16 cellular contexts compared by ENCODE assay signal in genomic region chr4:109872950-109873656, GRCh38. TPM values are rescaled to one million over a fixed set of nuclear protein-coding genes. Genes with fewer than 3 reads are reported as not detected.
A peak's percentile ranks its signal among the peaks of the same experiment; 100 is the strongest.
DNase-seq lines count a peak whose midpoint lies in the region; FAIRE-seq and TF ChIP-seq lines count a peak whose summit lies in the region.
"Had no signal": no experiment of that assay in that cellular context is flagged by ENCODE, and none has a peak within 500 bp of the region (broad histone marks: within the 10 kb centered on the region; RNA-seq: fewer than 3 reads in every experiment).

No MANE protein-coding gene starts in this region.

- H4K20me1 ChIP-seq in GM23248 (ENCODE audit: insufficient read depth) (no peaks in the 10 kb centered on the region; the same call in 1 of the 2 replicates), keratinocyte (ENCODE audit: control insufficient read depth, extremely low read depth, insufficient read depth, low read length) (no peaks in the 10 kb centered on the region)

- no peaks in the 10 kb centered on the region for H3F3A ChIP-seq in GM23248 (ENCODE audit: insufficient read depth)

- dilution Hi-C loops in keratinocyte (cut with MboI; ENCODE audit: extremely low pct_ligation_motif_present, low sequenced_read_pairs), result no loop called here

- H3K79me2 ChIP-seq in GM23248 (ENCODE audit: insufficient read depth) (no peaks in the 10 kb centered on the region), keratinocyte (ENCODE audit: control insufficient read depth, insufficient read depth, low read length) (no peaks in the 10 kb centered on the region)

- no peak for DNase-seq in GM23248
- peak; percentile 47 for DNase-seq in WERI-Rb-1
- no peak for DNase-seq in keratinocyte (ENCODE audit: low read depth, low spot score)
- no peak for DNase-seq in GM12891 (ENCODE audit: insufficient read length, low spot score)
- no peak for DNase-seq in SK-N-DZ (ENCODE audit: low spot score)
- no peak for DNase-seq in GM20000 (ENCODE audit: low spot score)
- DNase-seq in glomerular visceral epithelial cell (ENCODE audit: extremely low spot score), result no peak
- DNase-seq: DMS53, GF-D8, GOT3 had no signal

- peak overlapping the region; percentile 49 for H2AFZ ChIP-seq in GM23248
- no peak overlapping the region for H2AFZ ChIP-seq in keratinocyte (ENCODE audit: control insufficient read depth, low read length)

- H3K9me3 ChIP-seq in GM23248 (ENCODE audit: low read depth), result no peaks in the 10 kb centered on the region
- no peaks in the 10 kb centered on the region for H3K9me3 ChIP-seq in WERI-Rb-1 (ENCODE audit: severe bottlenecking)
- no peaks in the 10 kb centered on the region for H3K9me3 ChIP-seq in keratinocyte (ENCODE audit: control insufficient read depth, low read depth, low read length)
- H3K9me3 ChIP-seq: A549, HAP-1 had no signal

- no peaks in the 10 kb centered on the region for H3K27me3 ChIP-seq in GM23248 (replicated peaks; ENCODE audit: insufficient read depth)
- H3K27me3 ChIP-seq in WERI-Rb-1 (ENCODE audit: insufficient read depth, low read depth, severe bottlenecking), result no peaks in the 10 kb centered on the region
- no peaks in the 10 kb centered on the region for H3K27me3 ChIP-seq in keratinocyte (ENCODE audit: control insufficient read depth, extremely low read depth, insufficient read depth, low read length)

- H3K4me1 ChIP-seq in GM23248 (ENCODE audit: insufficient read depth) (no peaks in the 10 kb centered on the region), keratinocyte (ENCODE audit: control insufficient read depth, extremely low read depth, insufficient read depth, low read length) (peaks cover 16% of the 10 kb centered on the region)
- H3K4me1 ChIP-seq: A549, HAP-1 had no signal

- no peak overlapping the region for H3K4me2 ChIP-seq in GM23248 (ENCODE audit: unreplicated experiment)
- no peak overlapping the region for H3K4me2 ChIP-seq in keratinocyte (ENCODE audit: control insufficient read depth, extremely low read depth, insufficient read depth, low read depth, low read length)
- H3K4me2 ChIP-seq: A549 had no signal

- TF ChIP-seq CTCF in C4-2B (conservative IDR thresholded peaks at IDR 0.05) (no peak), WERI-Rb-1 (IDR thresholded peaks at IDR 0.05; ENCODE audit: low read depth, low read length) (no peak), keratinocyte (optimal IDR thresholded peaks at IDR 0.05 in 1 of 3, IDR thresholded peaks at IDR 0.05 in 1 of 3, conservative IDR thresholded peaks at IDR 0.05 in 1 of 3; ENCODE audit: extremely low read depth in 1 of 3, insufficient read depth in 2 of 3, low read length in 3 of 3) (no peak), GM20000 (IDR thresholded peaks at IDR 0.05; ENCODE audit: extremely low read depth, missing control alignments) (no peak)

- WGBS in GM23248 (ENCODE audit: low coverage in 1 of 2, low lambda C conversion rate in 2 of 2, missing lambda C conversion rate in 2 of 2), 2 experiments, result 78 to 87% methylated on average over 6 of the region's 6 CpGs

- H3K9ac ChIP-seq in GM23248 (no peak overlapping the region), keratinocyte (ENCODE audit: control insufficient read depth, extremely low read depth, insufficient read depth, low read length) (no peak overlapping the region)

- no peaks in the 10 kb centered on the region for H3K9me1 ChIP-seq in keratinocyte (ENCODE audit: control insufficient read depth, extremely low read depth, insufficient read depth, low read length)

- no peak for FAIRE-seq in keratinocyte (lab: Jason Lieb, UNC)
- FAIRE-seq in GM12891 (lab: Jason Lieb, UNC), result no peak
- FAIRE-seq: A549 had no signal

- in situ Hi-C loops in GM23248 (cut with MboI), result no loop called here

- H3K27ac ChIP-seq in C4-2B, result peak overlapping the region; percentile 92
- no peak overlapping the region for H3K27ac ChIP-seq in GM23248
- H3K27ac ChIP-seq in WERI-Rb-1, result no peak overlapping the region
- H3K27ac ChIP-seq in keratinocyte (ENCODE audit: control insufficient read depth, insufficient read depth, low read length), result peak overlapping the region; percentile 10
- H3K27ac ChIP-seq: A549 had no signal

- H3K4me3 ChIP-seq in GM23248 (no peak overlapping the region), WERI-Rb-1 (ENCODE audit: low read depth, low read length) (no peak overlapping the region), keratinocyte (ENCODE audit: control insufficient read depth in 2 of 3, extremely low read depth in 1 of 3, insufficient read depth in 2 of 3, low read depth in 1 of 3, low read length in 3 of 3) (no peak overlapping the region)
- H3K4me3 ChIP-seq: A549, HAP-1 had no signal

- no peak for TF ChIP-seq POLR2A in GM12891 (IDR thresholded peaks at IDR 0.05; ENCODE audit: low read depth, low read length)

- no peaks in the 10 kb centered on the region for H3K36me3 ChIP-seq in GM23248 (ENCODE audit: low read depth)
- no peaks in the 10 kb centered on the region; the same call in 1 of the 2 replicates for H3K36me3 ChIP-seq in WERI-Rb-1
- no peaks in the 10 kb centered on the region for H3K36me3 ChIP-seq in keratinocyte (ENCODE audit: control insufficient read depth in 2 of 2, extremely low read depth in 1 of 2, insufficient read depth in 2 of 2, low read length in 2 of 2)
- H3K36me3 ChIP-seq: HAP-1 had no signal

- no peaks in the 10 kb centered on the region for H3K9me2 ChIP-seq in GM23248 (ENCODE audit: insufficient read depth)

TF ChIP-seq in GM12891, 5 proteins besides CTCF, POLR2A, EP300 and RAD21:
- TF ChIP-seq POU2F2 (IDR thresholded peaks at IDR 0.05; ENCODE audit: low read depth, low read length) (no peak), POLR2AphosphoS5 (IDR thresholded peaks at IDR 0.05; ENCODE audit: low read depth, low read length) (no peak)
TF ChIP-seq in GM12891: peak in this region for 0.

RNA-seq across cellular contexts. Expression of gene LRIT3, which starts 25.2 kb away (rescaled TPM):
- 0.11 TPM in 1 of 2 replicates, not detected in the other for total RNA-seq in GM23248 (2014; rRNA removed; shearing (Covaris generic))
- not detected in 2 replicates for polyA plus RNA-seq in GM23248 (2016; fragmentation: Nextera tagmentation; extraction: Ambion mirVana)
- polyA plus RNA-seq in keratinocyte, result 0.05 to 0.12 TPM (median 0.09 TPM) in 3 replicates
- polyA plus RNA-seq in keratinocyte (2011; ENCODE audit: low read depth), result 0.30 TPM
- not detected in 2 replicates for polyA plus RNA-seq in keratinocyte (2011; cell fraction: cytosol; rRNA removed)
- polyA plus RNA-seq in keratinocyte (2011; cell fraction: nucleus; rRNA removed), result 0.41 and 0.51 TPM in 2 replicates
- 0.47 TPM in 1 of 2 replicates, not detected in the other for polyA plus RNA-seq in keratinocyte (2012; ENCODE audit: low replicate concordance)
- polyA minus RNA-seq in keratinocyte, result 0.10 TPM in 2 of 3 replicates, not detected in the other
- polyA minus RNA-seq in keratinocyte (2011; cell fraction: cytosol; rRNA and poly(A)+ RNA removed), result not detected
- polyA minus RNA-seq in keratinocyte (2011; cell fraction: nucleus; rRNA and poly(A)+ RNA removed), result 0.23 TPM in 1 of 2 replicates, not detected in the other
- 0.06 TPM for polyA plus RNA-seq in GM12891 (2012; ENCODE audit: low read depth, missing spikeins)
- polyA plus RNA-seq in SK-N-DZ (2014; cell fraction: cytosol; rRNA removed), result not detected in 2 replicates
- 0.07 and 0.66 TPM in 2 replicates for polyA plus RNA-seq in SK-N-DZ (2014; cell fraction: nucleus; rRNA removed)
- total RNA-seq: HT-29, IMR-90 had no signal
- polyA plus RNA-seq: AG04450 had no signal

RNA-seq across cellular contexts. Expression of gene EGF, which starts 39.6 kb away (rescaled TPM):
- total RNA-seq in GM23248 (2014; rRNA removed; shearing (Covaris generic)), result 0.13 and 0.43 TPM in 2 replicates
- polyA plus RNA-seq in GM23248 (2016; fragmentation: Nextera tagmentation; extraction: Ambion mirVana) (not detected in 2 replicates), keratinocyte (0.58 to 1.3 TPM (median 0.97 TPM) in 3 replicates)
- 0.15 TPM for polyA plus RNA-seq in keratinocyte (2011; ENCODE audit: low read depth)
- polyA plus RNA-seq in keratinocyte (2011; cell fraction: cytosol; rRNA removed), result 0.81 and 1.1 TPM in 2 replicates
- polyA plus RNA-seq in keratinocyte (2011; cell fraction: nucleus; rRNA removed), result 2.7 and 4.3 TPM in 2 replicates
- 0.45 and 0.83 TPM in 2 replicates for polyA plus RNA-seq in keratinocyte (2012; ENCODE audit: low replicate concordance)
- polyA minus RNA-seq in keratinocyte, result 0.33 to 0.74 TPM (median 0.46 TPM) in 3 replicates
- not detected for polyA minus RNA-seq in keratinocyte (2011; cell fraction: cytosol; rRNA and poly(A)+ RNA removed)
- 1.4 and 2.1 TPM in 2 replicates for polyA minus RNA-seq in keratinocyte (2011; cell fraction: nucleus; rRNA and poly(A)+ RNA removed)
- polyA plus RNA-seq in GM12891 (2012; ENCODE audit: low read depth, missing spikeins), result 0.05 TPM
- not detected in 2 replicates for polyA plus RNA-seq in SK-N-DZ (2014; cell fraction: cytosol; rRNA removed)
- not detected in 2 replicates for polyA plus RNA-seq in SK-N-DZ (2014; cell fraction: nucleus; rRNA removed)

RNA-seq across cellular contexts. Expression of gene RRH, which starts 45.3 kb away (rescaled TPM):
- total RNA-seq in GM23248 (2014; rRNA removed; shearing (Covaris generic)), result 0.13 TPM in 1 of 2 replicates, not detected in the other
- polyA plus RNA-seq in GM23248 (2016; fragmentation: Nextera tagmentation; extraction: Ambion mirVana) (not detected in 2 replicates), keratinocyte (0.09 to 0.20 TPM (median 0.15 TPM) in 3 replicates)
- polyA plus RNA-seq in keratinocyte (2011; ENCODE audit: low read depth), result not detected
- 0.06 TPM in 1 of 2 replicates, not detected in the other for polyA plus RNA-seq in keratinocyte (2011; cell fraction: cytosol; rRNA removed)
- polyA plus RNA-seq in keratinocyte (2011; cell fraction: nucleus; rRNA removed), result 0.40 and 0.52 TPM in 2 replicates
- polyA plus RNA-seq in keratinocyte (2012; ENCODE audit: low replicate concordance), result 0.17 TPM in 1 of 2 replicates, not detected in the other
- 0.56 to 0.64 TPM (median 0.56 TPM) in 3 replicates for polyA minus RNA-seq in keratinocyte
- not detected for polyA minus RNA-seq in keratinocyte (2011; cell fraction: cytosol; rRNA and poly(A)+ RNA removed)
- polyA minus RNA-seq in keratinocyte (2011; cell fraction: nucleus; rRNA and poly(A)+ RNA removed), result 0.39 TPM in 1 of 2 replicates, not detected in the other
- not detected for polyA plus RNA-seq in GM12891 (2012; ENCODE audit: low read depth, missing spikeins)
- not detected in 2 replicates for polyA plus RNA-seq in SK-N-DZ (2014; cell fraction: cytosol; rRNA removed)
- 0.16 TPM in 1 of 2 replicates, not detected in the other for polyA plus RNA-seq in SK-N-DZ (2014; cell fraction: nucleus; rRNA removed)
- total RNA-seq: HT-29, IMR-90 had no signal

RNA-seq across cellular contexts. Expression of gene GAR1, which starts 57.5 kb away (rescaled TPM):
- 5.9 and 8.5 TPM in 2 replicates for total RNA-seq in GM23248 (2014; rRNA removed; shearing (Covaris generic))
- polyA plus RNA-seq in GM23248 (2016; fragmentation: Nextera tagmentation; extraction: Ambion mirVana) (42.3 and 42.7 TPM in 2 replicates), keratinocyte (14.8 to 31.9 TPM (median 24.2 TPM) in 3 replicates)
- 5.8 TPM for polyA plus RNA-seq in keratinocyte (2011; ENCODE audit: low read depth)
- 18.6 and 27.1 TPM in 2 replicates for polyA plus RNA-seq in keratinocyte (2011; cell fraction: cytosol; rRNA removed)
- polyA plus RNA-seq in keratinocyte (2011; cell fraction: nucleus; rRNA removed), result 14.5 and 24.8 TPM in 2 replicates
- polyA plus RNA-seq in keratinocyte (2012; ENCODE audit: low replicate concordance), result 35.3 and 47.6 TPM in 2 replicates
- polyA minus RNA-seq in keratinocyte, result 0.66 to 3.0 TPM (median 2.2 TPM) in 3 replicates
- polyA minus RNA-seq in keratinocyte (2011; cell fraction: cytosol; rRNA and poly(A)+ RNA removed), result 4.8 TPM
- polyA minus RNA-seq in keratinocyte (2011; cell fraction: nucleus; rRNA and poly(A)+ RNA removed), result 1.6 and 3.3 TPM in 2 replicates
- 44.5 TPM for polyA plus RNA-seq in GM12891 (2012; ENCODE audit: low read depth, missing spikeins)
- polyA plus RNA-seq in SK-N-DZ (2014; cell fraction: cytosol; rRNA removed), result 8.8 and 16.0 TPM in 2 replicates
- 7.9 and 10.2 TPM in 2 replicates for polyA plus RNA-seq in SK-N-DZ (2014; cell fraction: nucleus; rRNA removed)

Comparison
In these comparisons a context has a peak if more than half of its experiments do, and no peak if none do; other contexts are left out.
1. H3K27ac ChIP-seq: peak in C4-2B (single experiment) and keratinocyte (single experiment); none in GM23248 (single experiment) and WERI-Rb-1 (single experiment).